In genomic region chr14:75040959-75041358, GRCh38 we compare ENCODE assay signal across 18 cellular contexts. TPM values are rescaled to one million over a fixed set of nuclear protein-coding genes. Genes with fewer than 3 reads are reported as not detected.
DNase-seq lines count a peak whose midpoint lies in the region; ATAC-seq and TF ChIP-seq lines count a peak whose summit lies in the region.
"Had no signal": no experiment of that assay in that cellular context is flagged by ENCODE, and none has a peak within 500 bp of the region (broad histone marks: within the 10 kb centered on the region; RNA-seq: fewer than 3 reads in every experiment).

No MANE protein-coding gene starts in this region.

- TF ChIP-seq POLR2A in body of pancreas (IDR thresholded peaks at IDR 0.05) (no peak), transverse colon (IDR thresholded peaks at IDR 0.05) (no peak)

- H3K4me1 Mint-ChIP-seq in Calu3 (ENCODE audit: low read depth, unreplicated experiment) (peaks cover 39% of the 10 kb centered on the region), T-helper 17 cell (peaks cover 18% of the 10 kb centered on the region)
- peaks cover 2 to 15% of the 10 kb centered on the region in 2 donors for H3K4me1 Mint-ChIP-seq in effector memory CD8-positive, alpha-beta T cell (ENCODE audit: low read depth in 2 of 2)

- H3K9me3 ChIP-seq in body of pancreas: no peaks in the 10 kb centered on the region
- H3K9me3 ChIP-seq in mucosa of descending colon: no peaks in the 10 kb centered on the region
- H3K9me3 ChIP-seq in transverse colon: no peaks in the 10 kb centered on the region
- H3K9me3 ChIP-seq in T-helper 17 cell (ENCODE audit: control insufficient read depth, low read length, poor library complexity, severe bottlenecking): no peaks in the 10 kb centered on the region
- H3K9me3 ChIP-seq: BLaER1, MG63 had no signal

- intact Hi-C loops in Calu3 (cut with micrococcal nuclease; ENCODE audit: unreplicated experiment) (no loop called here), body of pancreas (cut with DNase I) (no loop called here), mucosa of descending colon (cut with DNase I, micrococcal nuclease) (no loop called here), transverse colon (cut with DNase I; ENCODE audit: low total_unique reads) (no loop called here), left cardiac atrium (cut with DNase I) (no loop called here)

- DNase-seq in Calu3 (no peak), body of pancreas (no peak), mucosa of descending colon (no peak), transverse colon (no peak), left cardiac atrium (no peak), T-helper 17 cell (no peak)
- DNase-seq in effector memory CD8-positive, alpha-beta T cell: no peak
- DNase-seq: CD8-positive, alpha-beta memory T cell; DMS79; GOT3; Kasumi-1; MG63; NCI-H1092; NCI-H2081; NCI-H446 treated with DMSO at 0.1 percent for 48 hours; NCI-H69; SHP77 treated with DMSO at 0.1 percent for 48 hours had no signal

- H3K36me3 ChIP-seq in body of pancreas (replicated peaks in 1 of 2; ENCODE audit: insufficient read depth in 1 of 2, low read depth in 2 of 2) (peaks cover 0 to 2% of the 10 kb centered on the region in 2 donors), mucosa of descending colon (ENCODE audit: low read depth) (no peaks in the 10 kb centered on the region), transverse colon (peaks cover 0 to 9% (median 0%) of the 10 kb centered on the region in 4 donors)

- peaks cover 32% of the 10 kb centered on the region for H3K4me1 ChIP-seq in body of pancreas
- peaks cover 33% of the 10 kb centered on the region for H3K4me1 ChIP-seq in mucosa of descending colon (ENCODE audit: low read depth)
- peaks cover 10 to 63% (median 40%) of the 10 kb centered on the region in 4 donors for H3K4me1 ChIP-seq in transverse colon
- H3K4me1 ChIP-seq: BLaER1 had no signal

- no peak for TF ChIP-seq CTCF in Calu3 (IDR thresholded peaks at IDR 0.05; ENCODE audit: unreplicated experiment)
- no peak for TF ChIP-seq CTCF in body of pancreas (IDR thresholded peaks at IDR 0.05)
- TF ChIP-seq CTCF in mucosa of descending colon (IDR thresholded peaks at IDR 0.05): no peak
- no peak for TF ChIP-seq CTCF in transverse colon (IDR thresholded peaks at IDR 0.05)

- no TSS peak for BruUV-seq in Calu3 (replicated peaks; lab: Mats Ljungman, UMichigan)

- ATAC-seq in body of pancreas (no peak), mucosa of descending colon (peak; percentile 56), left cardiac atrium (no peak), T-helper 17 cell (no peak)
- ATAC-seq in effector memory CD8-positive, alpha-beta T cell (replicated peaks): no peak

- H3K9me3 Mint-ChIP-seq in Calu3 (ENCODE audit: low read depth, unreplicated experiment): no peaks in the 10 kb centered on the region
- H3K9me3 Mint-ChIP-seq in effector memory CD8-positive, alpha-beta T cell: no peaks in the 10 kb centered on the region
- H3K9me3 Mint-ChIP-seq: CD8-positive, alpha-beta memory T cell had no signal

- H3K27me3 Mint-ChIP-seq in Calu3 (ENCODE audit: unreplicated experiment): no peaks in the 10 kb centered on the region
- no peaks in the 10 kb centered on the region for H3K27me3 Mint-ChIP-seq in effector memory CD8-positive, alpha-beta T cell
- no peaks in the 10 kb centered on the region for H3K27me3 Mint-ChIP-seq in T-helper 17 cell
- H3K27me3 Mint-ChIP-seq: CD8-positive, alpha-beta memory T cell had no signal

- TF ChIP-seq EP300 in transverse colon (IDR thresholded peaks at IDR 0.05; ENCODE audit: low read depth): no peak

- H3K4me3 ChIP-seq in body of pancreas (no peak overlapping the region), mucosa of descending colon (no peak overlapping the region), transverse colon (no peak overlapping the region)
- H3K4me3 ChIP-seq: BLaER1, MG63 had no signal

- peaks cover 28% of the 10 kb centered on the region for H3K36me3 Mint-ChIP-seq in Calu3 (ENCODE audit: insufficient read depth, unreplicated experiment)
- H3K36me3 Mint-ChIP-seq in effector memory CD8-positive, alpha-beta T cell (ENCODE audit: insufficient read depth): peaks cover 32% of the 10 kb centered on the region
- H3K36me3 Mint-ChIP-seq in T-helper 17 cell (ENCODE audit: low read depth): peaks cover 7% of the 10 kb centered on the region

- H3K27ac ChIP-seq in body of pancreas: peak overlapping the region in 3 of 4 donors; percentile 59 to 74 (median 66)
- peak overlapping the region; percentile 80 to 82 (median 81) for H3K27ac ChIP-seq in transverse colon
- H3K27ac ChIP-seq: BLaER1 had no signal

- in situ Hi-C loops in transverse colon (cut with MboI; ENCODE audit: low pct_ligation_motif_present in 1 of 4, low pct_unique_long_range_greater_than_20kb in 1 of 4, low sequenced_read_pairs in 3 of 4): no loop called here

- WGBS in body of pancreas, 2 donors: 100% methylated on average over 2 of the region's 2 CpGs
- WGBS in transverse colon (ENCODE audit: low coverage in 1 of 2), 2 donors: 85% methylated on average over 2 of the region's 2 CpGs; no CpG with 5 or more reads in 1 of the 2 donors

- H3K27ac Mint-ChIP-seq in Calu3 (ENCODE audit: unreplicated experiment) (peak overlapping the region; percentile 21), T-helper 17 cell (no peak overlapping the region)
- no peak overlapping the region for H3K27ac Mint-ChIP-seq in effector memory CD8-positive, alpha-beta T cell

- CTCF ChIA-PET in Calu3 (lab: Charles Lee): interaction anchor here (1.6 kb wide), 1 partner anchor 23 kb away, joined by 3 read pairs; the partner anchor contains the start of gene ACYP1

- H3K4me3 Mint-ChIP-seq in Calu3 (ENCODE audit: low read depth, unreplicated experiment) (peak overlapping the region; percentile 29), T-helper 17 cell (no peak overlapping the region)
- no peak overlapping the region for H3K4me3 Mint-ChIP-seq in effector memory CD8-positive, alpha-beta T cell
- H3K4me3 Mint-ChIP-seq: CD8-positive, alpha-beta memory T cell had no signal

- H3K27me3 ChIP-seq in body of pancreas: no peaks in the 10 kb centered on the region
- H3K27me3 ChIP-seq in transverse colon: no peaks in the 10 kb centered on the region
- H3K27me3 ChIP-seq: BLaER1, MG63 had no signal

RNA-seq across cellular contexts. Expression of gene MLH3, which starts 10.3 kb away (rescaled TPM):
- total RNA-seq in Calu3 (2022) (24.7 and 25.0 TPM in 2 replicates), body of pancreas (10 to 100 TPM; 18.2 to 23.7 TPM), mucosa of descending colon (10 to 100 TPM; 22.2 to 40.8 (median 26.2) TPM), transverse colon (10 to 100 TPM; 24.5 to 58.3 (median 42.5) TPM), left cardiac atrium (10 to 100 TPM; 16.6 to 20.8 TPM), T-helper 17 cell (10 to 100 TPM; 16.5 to 22.0 TPM)

RNA-seq across cellular contexts. Expression of gene ACYP1, which starts 22.9 kb away (rescaled TPM):
- total RNA-seq in Calu3 (2022) (27.4 and 33.2 TPM in 2 replicates), body of pancreas (1 to 10 TPM; 8.3 to 9.9 TPM), mucosa of descending colon (10 to 100 TPM; 18.5 to 26.5 (median 20.3) TPM), transverse colon (10 to 100 TPM in 3 of 4 donors, 1 to 10 TPM in 1; 6.6 to 36.0 (median 23.2) TPM), left cardiac atrium (10 to 100 TPM in 1 of 2 donors, 1 to 10 TPM in 1; 7.4 to 13.5 TPM), T-helper 17 cell (10 to 100 TPM; 11.3 to 16.1 TPM)

RNA-seq across cellular contexts. Expression of gene ZC2HC1C, which starts 28.5 kb away (rescaled TPM):
- total RNA-seq in Calu3 (2022) (5.1 and 5.3 TPM in 2 replicates), body of pancreas (1 to 10 TPM; 7.3 to 7.8 TPM), mucosa of descending colon (1 to 10 TPM; 4.0 to 4.8 (median 4.7) TPM), transverse colon (10 to 100 TPM in 1 of 4 donors, 1 to 10 TPM in 2, not detected in 1; 7.5 to 40.0 (median 8.1) TPM), left cardiac atrium (1 to 10 TPM; 7.5 to 7.8 TPM), T-helper 17 cell (under 1 TPM; 0.20 to 0.76 TPM)

RNA-seq across cellular contexts. Expression of gene EIF2B2, which starts 38.2 kb away (rescaled TPM):
- total RNA-seq in Calu3 (2022) (41.2 and 42.9 TPM in 2 replicates), body of pancreas (10 to 100 TPM; 12.9 to 17.1 TPM), mucosa of descending colon (10 to 100 TPM; 40.6 to 50.9 (median 46.3) TPM), transverse colon (10 to 100 TPM; 42.9 to 55.4 (median 51.1) TPM), left cardiac atrium (10 to 100 TPM; 27.8 to 30.3 TPM), T-helper 17 cell (10 to 100 TPM; 22.9 to 25.9 TPM)
